In the genomic region with DNA sequence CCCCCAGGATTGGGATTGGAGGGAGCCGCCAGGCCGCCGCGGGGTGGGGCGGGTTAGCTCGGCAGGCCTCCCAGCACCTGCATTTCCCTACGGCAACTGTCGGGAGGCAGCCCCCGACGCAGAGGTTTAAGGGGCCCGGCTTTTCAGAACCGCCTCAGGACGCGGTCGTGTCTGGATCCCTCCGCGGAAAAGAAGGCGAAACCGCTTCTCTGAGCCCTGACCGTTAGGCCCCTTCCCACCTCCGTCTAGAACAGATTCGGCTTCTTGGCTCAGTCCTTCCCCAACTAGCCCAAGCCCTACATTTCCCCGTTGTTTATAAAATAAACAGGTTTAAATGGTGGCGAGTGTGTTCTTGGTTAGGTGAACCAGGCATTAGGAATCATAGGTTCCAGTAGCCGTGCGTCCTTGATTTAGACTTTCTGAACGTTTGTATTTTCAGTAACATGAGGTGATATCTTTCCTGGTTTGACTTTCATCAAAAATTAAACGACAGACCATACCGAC, we compare ENCODE assay signal across 8 cellular contexts. TPM values are rescaled to one million over a fixed set of nuclear protein-coding genes. Genes with fewer than 3 reads are reported as not detected.
DNase-seq lines count a peak whose midpoint lies in the region; ATAC-seq, FAIRE-seq and TF ChIP-seq lines count a peak whose summit lies in the region.

No MANE protein-coding gene starts in this region.

- H3K4me3 ChIP-seq in MG63 (peak overlapping the region; percentile 99), adrenal gland (peak overlapping the region in 3 of 4 donors; percentile 83 to 93 (median 88)), iPS-18c (ENCODE audit: insufficient read depth, low read depth, low read length) (peak overlapping the region; percentile 98)

- peak overlapping the region; percentile 99 for H3K27ac Mint-ChIP-seq in activated CD4-positive, alpha-beta T cell treated with anti-CD3 and anti-CD28 coated beads, Interleukin-2, amount 10 ng/mL, durations not matched to agents 24 days and 14 days
- H3K27ac Mint-ChIP-seq in stimulated activated memory B cell treated with anti-CD40 and anti-IgM and Interleukin-4, amounts not matched to agents 10 μg/mL and 1 μg/mL and 100 μg/mL, for 72 hours: peak overlapping the region; percentile 100

- peaks cover 17 to 59% of the 10 kb centered on the region in 2 donors for H3K4me1 ChIP-seq in adrenal gland (replicated peaks in 1 of 2)

- WGBS in adrenal gland, 4 donors: 0 to 3% (median 1%) methylated on average over 21 to 29 of the region's 29 CpGs

- H3K4me3 Mint-ChIP-seq in activated CD4-positive, alpha-beta T cell treated with anti-CD3 and anti-CD28 coated beads, Interleukin-2, amount 10 ng/mL, durations not matched to agents 24 days and 14 days: peak overlapping the region; percentile 100
- peak overlapping the region; percentile 93 for H3K4me3 Mint-ChIP-seq in stimulated activated memory B cell treated with anti-CD40 and anti-IgM and Interleukin-4, amounts not matched to agents 10 μg/mL and 1 μg/mL and 100 μg/mL, for 72 hours

- H3K27me3 Mint-ChIP-seq in activated CD4-positive, alpha-beta T cell treated with anti-CD3 and anti-CD28 coated beads, Interleukin-2, amount 10 ng/mL, durations not matched to agents 24 days and 14 days: peaks cover 1% of the 10 kb centered on the region
- no peaks in the 10 kb centered on the region for H3K27me3 Mint-ChIP-seq in stimulated activated memory B cell treated with anti-CD40 and anti-IgM and Interleukin-4, amounts not matched to agents 10 μg/mL and 1 μg/mL and 100 μg/mL, for 72 hours

- DNase-seq in activated CD4-positive, alpha-beta T cell treated with anti-CD3 and anti-CD28 coated beads, Interleukin-2, amount 10 ng/mL, durations not matched to agents 24 days and 14 days: no peak
- no peak for DNase-seq in activated CD4-positive, alpha-beta T cell treated with anti-CD3 and anti-CD28 coated beads, Interleukin-2, amount 50 U/mL, for 4 hours
- peak; percentile 69 for DNase-seq in MG63
- no peak for DNase-seq in adrenal gland
- DNase-seq in frontal cortex (ENCODE audit: low spot score in 2 of 2): no peak
- DNase-seq in GDM1 (lab: John Stamatoyannopoulos, UW): no peak

- no peak for FAIRE-seq in frontal cortex (lab: Jason Lieb, UNC)

- H3K27me3 ChIP-seq in MG63 (no peaks in the 10 kb centered on the region), adrenal gland (no peaks in the 10 kb centered on the region)

- peaks cover 54% of the 10 kb centered on the region for H3K36me3 Mint-ChIP-seq in activated CD4-positive, alpha-beta T cell treated with anti-CD3 and anti-CD28 coated beads, Interleukin-2, amount 10 ng/mL, durations not matched to agents 24 days and 14 days (ENCODE audit: low read depth)
- H3K36me3 Mint-ChIP-seq in stimulated activated memory B cell treated with anti-CD40 and anti-IgM and Interleukin-4, amounts not matched to agents 10 μg/mL and 1 μg/mL and 100 μg/mL, for 72 hours: peaks cover 41% of the 10 kb centered on the region

- intact Hi-C loops in activated CD4-positive, alpha-beta T cell treated with anti-CD3 and anti-CD28 coated beads, Interleukin-2, amount 10 ng/mL, durations not matched to agents 24 days and 14 days (cut with micrococcal nuclease): loop anchor here (1.0 to 5.0 kb wide), 9 partner anchors 7 to 369 kb away; partner anchors contain the start of gene GRAMD1B
- intact Hi-C loops in adrenal gland (cut with DNase I): no loop called here

- peaks cover 40% of the 10 kb centered on the region for H3K4me1 Mint-ChIP-seq in activated CD4-positive, alpha-beta T cell treated with anti-CD3 and anti-CD28 coated beads, Interleukin-2, amount 10 ng/mL, durations not matched to agents 24 days and 14 days
- peaks cover 62% of the 10 kb centered on the region for H3K4me1 Mint-ChIP-seq in stimulated activated memory B cell treated with anti-CD40 and anti-IgM and Interleukin-4, amounts not matched to agents 10 μg/mL and 1 μg/mL and 100 μg/mL, for 72 hours

- TF ChIP-seq CTCF in adrenal gland (IDR thresholded peaks at IDR 0.05): no peak

- peaks cover 7% of the 10 kb centered on the region for H3K9me3 Mint-ChIP-seq in activated CD4-positive, alpha-beta T cell treated with anti-CD3 and anti-CD28 coated beads, Interleukin-2, amount 10 ng/mL, durations not matched to agents 24 days and 14 days
- no peaks in the 10 kb centered on the region for H3K9me3 Mint-ChIP-seq in stimulated activated memory B cell treated with anti-CD40 and anti-IgM and Interleukin-4, amounts not matched to agents 10 μg/mL and 1 μg/mL and 100 μg/mL, for 72 hours

- ATAC-seq in stimulated activated memory B cell treated with anti-CD40 and anti-IgM and Interleukin-4, amounts not matched to agents 10 μg/mL and 1 μg/mL and 100 μg/mL, for 72 hours: peak; percentile 25

- H3K36me3 ChIP-seq in MG63: peaks cover 42% of the 10 kb centered on the region
- peaks cover 0 to 32% of the 10 kb centered on the region in 2 donors for H3K36me3 ChIP-seq in adrenal gland (replicated peaks in 1 of 2)

- peaks cover 1% of the 10 kb centered on the region for H3K9me3 ChIP-seq in MG63
- H3K9me3 ChIP-seq in adrenal gland (replicated peaks in 1 of 3): no peaks in the 10 kb centered on the region
- H3K9me3 ChIP-seq in iPS-18c (ENCODE audit: control insufficient read depth, insufficient read depth, low read length): no peaks in the 10 kb centered on the region

- TF ChIP-seq POLR2A in adrenal gland (IDR thresholded peaks at IDR 0.05): no peak

- H3K27ac ChIP-seq in adrenal gland: peak overlapping the region; percentile 99 to 100 (median 100)

RNA-seq across cellular contexts. Expression of gene HSPA8, which starts 1.0 kb away (rescaled TPM):
- 4,739 and 4,820 TPM in 2 replicates for total RNA-seq in activated CD4-positive, alpha-beta T cell treated with anti-CD3 and anti-CD28 coated beads, Interleukin-2, amount 10 ng/mL, durations not matched to agents 24 days and 14 days
- total RNA-seq in MG63 (2014; rRNA removed; shearing (Covaris generic); ENCODE audit: low replicate concordance): 3,730 and 5,410 TPM in 2 replicates
- total RNA-seq in adrenal gland (1,000 to 10,000 TPM in 1 of 8 donors, 100 to 1,000 TPM in 7; 464 to 2,466 (median 820) TPM), frontal cortex (3,900 TPM)
- polyA plus RNA-seq in adrenal gland: 1,000 to 10,000 TPM in 1 of 3 donors, 100 to 1,000 TPM in 1, 10 to 100 TPM in 1; 81.6 to 4,262 (median 125) TPM
